15 cellular contexts compared by ENCODE assay signal in genomic region chr5:54148062-54148461, GRCh38.
DNase-seq lines count a peak whose midpoint lies in the region; ATAC-seq and TF ChIP-seq lines count a peak whose summit lies in the region.
"Had no signal": no experiment of that assay in that cellular context is flagged by ENCODE, and none has a peak within 500 bp of the region (broad histone marks: within the 10 kb centered on the region; RNA-seq: fewer than 3 reads in every experiment).

No MANE protein-coding gene starts in this region.

- no peaks in the 10 kb centered on the region for H3K27me3 Mint-ChIP-seq in osteocyte (ENCODE audit: unreplicated experiment)
- H3K27me3 Mint-ChIP-seq: activated CD4-positive, alpha-beta T cell treated with anti-CD3 and anti-CD28 coated beads, Interleukin-2, amount 10 ng/mL, durations not matched to agents 24 days and 14 days; memory B cell; T-cell had no signal

- peaks cover 8% of the 10 kb centered on the region for H3K4me1 Mint-ChIP-seq in osteocyte (ENCODE audit: unreplicated experiment)
- H3K4me1 Mint-ChIP-seq: activated CD4-positive, alpha-beta T cell treated with anti-CD3 and anti-CD28 coated beads, Interleukin-2, amount 10 ng/mL, durations not matched to agents 24 days and 14 days; T-cell had no signal

- peak; percentile 31 for DNase-seq in NCI-H345 (lab: John Stamatoyannopoulos, UW)
- no peak for DNase-seq in NCI-H345 treated with DMSO at 0.1 percent for 48 hours (lab: John Stamatoyannopoulos, UW; ENCODE audit: unreplicated experiment)
- DNase-seq in NCI-H2029 (lab: John Stamatoyannopoulos, UW), result peak; percentile 10
- DNase-seq in choroid plexus epithelial cell (ENCODE audit: low read depth), result peak; percentile 52
- no peak for DNase-seq in osteocyte (ENCODE audit: extremely low spot score, unreplicated experiment)
- DNase-seq: ACHN; activated CD4-positive, alpha-beta T cell treated with anti-CD3 and anti-CD28 coated beads, Interleukin-2, amount 10 ng/mL, durations not matched to agents 24 days and 14 days; DMS79 treated with DMSO at 0.1 percent for 48 hours; T-cell; trophoblast cell had no signal

- no peaks in the 10 kb centered on the region for H3K9me3 Mint-ChIP-seq in osteocyte (ENCODE audit: unreplicated experiment)
- H3K9me3 Mint-ChIP-seq: activated CD4-positive, alpha-beta T cell treated with anti-CD3 and anti-CD28 coated beads, Interleukin-2, amount 10 ng/mL, durations not matched to agents 24 days and 14 days; activated T-helper 1 cell treated with anti-CD3 and anti-CD28 coated beads, Interleukin-12 subunit alpha, Interleukin-12 subunit beta, Interleukin-2, Interleukin-4 antibody, amounts not matched to agents 30 ng/mL and 10 ng/mL and 1 ng/mL, durations not matched to agents 14 hours and 24 hours and 36 hours; memory B cell; T-cell had no signal

- no peak overlapping the region for H3K27ac Mint-ChIP-seq in osteocyte (ENCODE audit: unreplicated experiment)
- H3K27ac Mint-ChIP-seq: activated CD4-positive, alpha-beta T cell treated with anti-CD3 and anti-CD28 coated beads, Interleukin-2, amount 10 ng/mL, durations not matched to agents 24 days and 14 days; activated T-helper 1 cell treated with anti-CD3 and anti-CD28 coated beads, Interleukin-12 subunit alpha, Interleukin-12 subunit beta, Interleukin-2, Interleukin-4 antibody, amounts not matched to agents 30 ng/mL and 10 ng/mL and 1 ng/mL, durations not matched to agents 14 hours and 24 hours and 36 hours; memory B cell; T-cell had no signal

- H3K4me3 ChIP-seq in choroid plexus epithelial cell (ENCODE audit: low read depth, low read length), result no peak overlapping the region

- H3K4me3 Mint-ChIP-seq in osteocyte (ENCODE audit: unreplicated experiment), result no peak overlapping the region
- H3K4me3 Mint-ChIP-seq: activated CD4-positive, alpha-beta T cell treated with anti-CD3 and anti-CD28 coated beads, Interleukin-2, amount 10 ng/mL, durations not matched to agents 24 days and 14 days; activated T-helper 1 cell treated with anti-CD3 and anti-CD28 coated beads, Interleukin-12 subunit alpha, Interleukin-12 subunit beta, Interleukin-2, Interleukin-4 antibody, amounts not matched to agents 30 ng/mL and 10 ng/mL and 1 ng/mL, durations not matched to agents 14 hours and 24 hours and 36 hours; memory B cell; T-cell had no signal

- peak; percentile 59 for TF ChIP-seq CTCF in choroid plexus epithelial cell (conservative IDR thresholded peaks at IDR 0.05; ENCODE audit: low read depth, low read length)
- TF ChIP-seq CTCF in osteocyte (IDR thresholded peaks at IDR 0.05), result peak; percentile 57

- H3K36me3 Mint-ChIP-seq in osteocyte (ENCODE audit: unreplicated experiment), result peaks cover 3% of the 10 kb centered on the region

- ATAC-seq in HG03442 (IDR thresholded peaks at IDR 0.05; ENCODE audit: unreplicated experiment) (no peak), HG03045 (IDR thresholded peaks at IDR 0.05; ENCODE audit: unreplicated experiment) (no peak), GM21529 (IDR thresholded peaks at IDR 0.05; ENCODE audit: unreplicated experiment) (no peak)
- ATAC-seq: T-cell had no signal

Comparison
In these comparisons a context has a peak if more than half of its experiments do, and no peak if none do; other contexts are left out.
1. DNase-seq: peak in NCI-H345 (single experiment), NCI-H2029 (single experiment) and choroid plexus epithelial cell (single experiment); none in NCI-H345 treated with DMSO at 0.1 percent for 48 hours (single experiment) and osteocyte (single experiment).